In the genomic region with DNA sequence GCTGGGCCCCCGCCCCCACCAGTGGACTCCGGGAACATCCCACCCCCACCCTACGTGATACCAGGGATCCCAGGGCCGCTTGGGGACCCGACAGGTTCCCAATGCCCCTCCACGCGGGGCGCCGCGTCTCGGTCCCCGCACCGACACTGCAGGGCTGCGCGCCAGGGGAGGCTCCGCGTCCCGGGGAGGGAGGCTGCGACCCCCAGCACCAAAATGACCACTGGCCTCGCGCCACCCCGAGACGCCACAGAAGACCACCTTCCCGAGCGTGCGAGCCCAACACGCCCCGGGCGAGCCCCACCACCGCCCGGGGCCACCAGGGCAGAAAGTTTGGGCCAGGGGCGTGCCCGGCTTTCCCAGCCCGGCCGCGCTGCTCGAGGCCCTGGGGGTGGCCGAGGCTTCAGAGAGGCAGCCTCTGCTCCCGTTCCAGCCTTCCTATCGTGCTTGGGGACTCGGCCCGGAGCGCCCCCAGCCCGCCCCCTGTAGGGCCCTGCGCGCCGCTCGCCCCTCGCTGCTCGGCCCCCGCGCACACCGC, we compare ENCODE assay signal across 27 cellular contexts. TPM values are rescaled to one million over a fixed set of nuclear protein-coding genes. Genes with fewer than 3 reads are reported as not detected.
A peak's percentile ranks its signal among the peaks of the same experiment; 100 is the strongest.
DNase-seq lines count a peak whose midpoint lies in the region; ATAC-seq and TF ChIP-seq lines count a peak whose summit lies in the region.
"Had no signal": no experiment of that assay in that cellular context is flagged by ENCODE, and none has a peak within 500 bp of the region (broad histone marks: within the 10 kb centered on the region; RNA-seq: fewer than 3 reads in every experiment).

No MANE protein-coding gene starts in this region.

- peaks cover 25% of the 10 kb centered on the region for H3K4me1 ChIP-seq in ectodermal cell (ENCODE audit: control insufficient read depth, insufficient read depth, low read length)
- H3K4me1 ChIP-seq: Peyer's patch, SJCRH30 had no signal

- H3K9me3 ChIP-seq in ectodermal cell (ENCODE audit: control insufficient read depth, low read length): no peaks in the 10 kb centered on the region
- H3K9me3 ChIP-seq: Peyer's patch, SJCRH30, thyroid gland had no signal

- no peak overlapping the region for H3K4me3 Mint-ChIP-seq in type B pancreatic cell
- no peak overlapping the region for H3K4me3 Mint-ChIP-seq in stimulated activated effector memory CD8-positive, alpha-beta T cell treated with anti-CD3 and anti-CD28 coated beads, Interleukin-12 subunit alpha, Interleukin-12 subunit beta, amount 100 ng/mL, for 72 hours
- H3K4me3 Mint-ChIP-seq in T-helper 2 cell treated with Interferon-gamma antibody and Interleukin-4, amounts not matched to agents 5 μg/mL and 100 μg/mL, for 36 hours: no peak overlapping the region
- H3K4me3 Mint-ChIP-seq: activated CD8-positive, alpha-beta T cell treated with anti-CD3 and anti-CD28 coated beads for 36 hours; memory B cell; T-helper 1 cell treated with Interleukin-12 subunit alpha and Interleukin-12 subunit beta and Interleukin-4 antibody, amounts not matched to agents 30 μg/mL and 1 μg/mL, for 36 hours had no signal

- no peaks in the 10 kb centered on the region for H3K9me3 Mint-ChIP-seq in type B pancreatic cell
- H3K9me3 Mint-ChIP-seq in stimulated activated effector memory CD8-positive, alpha-beta T cell treated with anti-CD3 and anti-CD28 coated beads, Interleukin-12 subunit alpha, Interleukin-12 subunit beta, amount 100 ng/mL, for 72 hours: no peaks in the 10 kb centered on the region
- no peaks in the 10 kb centered on the region for H3K9me3 Mint-ChIP-seq in T-helper 2 cell treated with Interferon-gamma antibody and Interleukin-4, amounts not matched to agents 5 μg/mL and 100 μg/mL, for 36 hours
- H3K9me3 Mint-ChIP-seq: activated CD8-positive, alpha-beta T cell treated with anti-CD3 and anti-CD28 coated beads for 36 hours; memory B cell; naive thymus-derived CD4-positive, alpha-beta T cell; T-helper 1 cell treated with Interleukin-12 subunit alpha and Interleukin-12 subunit beta and Interleukin-4 antibody, amounts not matched to agents 30 μg/mL and 1 μg/mL, for 36 hours had no signal

- H3K36me3 Mint-ChIP-seq in type B pancreatic cell: no peaks in the 10 kb centered on the region
- no peaks in the 10 kb centered on the region for H3K36me3 Mint-ChIP-seq in stimulated activated effector memory CD8-positive, alpha-beta T cell treated with anti-CD3 and anti-CD28 coated beads, Interleukin-12 subunit alpha, Interleukin-12 subunit beta, amount 100 ng/mL, for 72 hours
- H3K36me3 Mint-ChIP-seq in T-helper 2 cell treated with Interferon-gamma antibody and Interleukin-4, amounts not matched to agents 5 μg/mL and 100 μg/mL, for 36 hours (ENCODE audit: low read depth): no peaks in the 10 kb centered on the region
- H3K36me3 Mint-ChIP-seq: memory B cell; naive thymus-derived CD4-positive, alpha-beta T cell had no signal

- no peak overlapping the region for H3K27ac Mint-ChIP-seq in type B pancreatic cell
- H3K27ac Mint-ChIP-seq in stimulated activated effector memory CD8-positive, alpha-beta T cell treated with anti-CD3 and anti-CD28 coated beads, Interleukin-12 subunit alpha, Interleukin-12 subunit beta, amount 100 ng/mL, for 72 hours: no peak overlapping the region
- no peak overlapping the region for H3K27ac Mint-ChIP-seq in T-helper 2 cell treated with Interferon-gamma antibody and Interleukin-4, amounts not matched to agents 5 μg/mL and 100 μg/mL, for 36 hours
- H3K27ac Mint-ChIP-seq: activated CD8-positive, alpha-beta T cell treated with anti-CD3 and anti-CD28 coated beads for 36 hours; memory B cell; naive thymus-derived CD4-positive, alpha-beta T cell; T-helper 1 cell treated with Interleukin-12 subunit alpha and Interleukin-12 subunit beta and Interleukin-4 antibody, amounts not matched to agents 30 μg/mL and 1 μg/mL, for 36 hours had no signal

- peak; percentile 12 for TF ChIP-seq CTCF in type B pancreatic cell (conservative IDR thresholded peaks at IDR 0.05)

- DNase-seq in DMS 273 (lab: John Stamatoyannopoulos, UW; ENCODE audit: unreplicated experiment) (peak; percentile 77), DMS 273 treated with DMSO at 0.1 percent for 48 hours (lab: John Stamatoyannopoulos, UW) (no peak), iPS-NIHi7 (ENCODE audit: extremely low spot score) (peak; percentile 33), type B pancreatic cell (ENCODE audit: extremely low spot score, unreplicated experiment) (no peak), C1 segment of cervical spinal cord (lab: John Stamatoyannopoulos, UW) (no peak)
- no peak for DNase-seq in stimulated activated effector memory CD8-positive, alpha-beta T cell treated with anti-CD3 and anti-CD28 coated beads, Interleukin-12 subunit alpha, Interleukin-12 subunit beta, amount 100 ng/mL, for 72 hours (ENCODE audit: low spot score in 2 of 2)
- no peak for DNase-seq in T-helper 2 cell treated with Interferon-gamma antibody and Interleukin-4, amounts not matched to agents 5 μg/mL and 100 μg/mL, for 36 hours (ENCODE audit: low spot score)
- DNase-seq: activated CD8-positive, alpha-beta T cell treated with anti-CD3 and anti-CD28 coated beads for 36 hours; activated gamma-delta T cell treated with Interleukin-2 at 50 U/mL for 16 hours; AML-193; left cardiac atrium; naive thymus-derived CD4-positive, alpha-beta T cell; NCI-H1417 treated with DMSO at 0.1 percent for 48 hours; NCI-H226; Peyer's patch; SJCRH30; stimulated activated CD4-positive, alpha-beta T cell treated with anti-CD3 and anti-CD28 coated beads, Interleukin-1b, Interleukin-23, amount 100 ng/mL, for 48 hours; stimulated activated naive CD4-positive, alpha-beta T cell treated with Interleukin-2 at 50 U/mL for 16 hours; thyroid gland had no signal

- 3% methylated on average over 51 to 52 of the region's 53 CpGs for WGBS in ectodermal cell, 2 experiments

- no peak for ATAC-seq in stimulated activated effector memory CD8-positive, alpha-beta T cell treated with anti-CD3 and anti-CD28 coated beads, Interleukin-12 subunit alpha, Interleukin-12 subunit beta, amount 100 ng/mL, for 72 hours
- ATAC-seq: activated CD8-positive, alpha-beta T cell treated with anti-CD3 and anti-CD28 coated beads for 36 hours; left cardiac atrium; naive thymus-derived CD4-positive, alpha-beta T cell had no signal

- H3K4me3 ChIP-seq in ectodermal cell (ENCODE audit: insufficient read depth, low read depth, low read length): peak overlapping the region; percentile 10
- H3K4me3 ChIP-seq: cardiac muscle cell, hepatocyte, SJCRH30, thyroid gland had no signal

- H3K27me3 ChIP-seq in ectodermal cell (ENCODE audit: control insufficient read depth, insufficient read depth, low read length, poor library complexity, severe bottlenecking): peaks cover 65% of the 10 kb centered on the region

- H3K27ac ChIP-seq in ectodermal cell (ENCODE audit: insufficient read depth, low read depth, low read length, poor library complexity, severe bottlenecking): no peak overlapping the region
- H3K27ac ChIP-seq: 22Rv1, cardiac muscle cell, hepatocyte, Peyer's patch, SJCRH30, thyroid gland had no signal

- peaks cover 76% of the 10 kb centered on the region for H3K27me3 Mint-ChIP-seq in type B pancreatic cell
- H3K27me3 Mint-ChIP-seq in T-helper 2 cell treated with Interferon-gamma antibody and Interleukin-4, amounts not matched to agents 5 μg/mL and 100 μg/mL, for 36 hours (ENCODE audit: low read depth): peaks cover 39% of the 10 kb centered on the region

- no peaks in the 10 kb centered on the region for H3K36me3 ChIP-seq in ectodermal cell (ENCODE audit: control insufficient read depth, insufficient read depth, low read length)
- H3K36me3 ChIP-seq: cardiac muscle cell, Peyer's patch, SJCRH30, thyroid gland had no signal

- peaks cover 3% of the 10 kb centered on the region for H3K4me1 Mint-ChIP-seq in type B pancreatic cell (ENCODE audit: unreplicated experiment)
- H3K4me1 Mint-ChIP-seq in stimulated activated effector memory CD8-positive, alpha-beta T cell treated with anti-CD3 and anti-CD28 coated beads, Interleukin-12 subunit alpha, Interleukin-12 subunit beta, amount 100 ng/mL, for 72 hours: peaks cover 5% of the 10 kb centered on the region
- H3K4me1 Mint-ChIP-seq in T-helper 2 cell treated with Interferon-gamma antibody and Interleukin-4, amounts not matched to agents 5 μg/mL and 100 μg/mL, for 36 hours (ENCODE audit: low read depth): no peaks in the 10 kb centered on the region
- H3K4me1 Mint-ChIP-seq: memory B cell had no signal

RNA-seq across cellular contexts. Expression of gene RBFOX3, which starts 1.2 kb away (rescaled TPM):
- polyA plus RNA-seq in ectodermal cell (2013, experiment 1 of 4): 5.3 TPM
- polyA plus RNA-seq in ectodermal cell (2013, experiment 2 of 4): 6.1 TPM
- 6.9 TPM for polyA plus RNA-seq in ectodermal cell (2013, experiment 3 of 4)
- 4.0 TPM for polyA plus RNA-seq in ectodermal cell (2013, experiment 4 of 4)
- total RNA-seq in type B pancreatic cell (ENCODE audit: low replicate concordance): 1.6 and 2.0 TPM in 2 replicates
- total RNA-seq: activated CD8-positive, alpha-beta T cell treated with anti-CD3 and anti-CD28 coated beads for 36 hours; endothelial cell of umbilical vein; fibroblast of villous mesenchyme; hepatocyte; left cardiac atrium; thyroid gland had no signal
- polyA plus RNA-seq: endothelial cell of umbilical vein had no signal

Comparison
In these comparisons a context has a peak if more than half of its experiments do, and no peak if none do; other contexts are left out.
1. DNase-seq: peak in DMS 273 (single experiment) and iPS-NIHi7 (single experiment); none in DMS 273 treated with DMSO at 0.1 percent for 48 hours (single experiment), type B pancreatic cell (single experiment), stimulated activated effector memory CD8-positive, alpha-beta T cell treated with anti-CD3 and anti-CD28 coated beads, Interleukin-12 subunit alpha, Interleukin-12 subunit beta, amount 100 ng/mL, for 72 hours (0 of 2), T-helper 2 cell treated with Interferon-gamma antibody and Interleukin-4, amounts not matched to agents 5 μg/mL and 100 μg/mL, for 36 hours (single experiment) and C1 segment of cervical spinal cord (0 of 14).